Comparison of ENCODE assay signal across 1 cellular context in genomic region chr19:12864721-12865715, GRCh38.
TF ChIP-seq lines count a peak whose summit lies in the region.

No MANE protein-coding gene starts in this region.

TF ChIP-seq in HepG2, 621 proteins besides CTCF, POLR2A, EP300 and RAD21 (continued from another document and continues in another):
- TF ChIP-seq YEATS4 (CRISPR knock-in tag; IDR thresholded peaks at IDR 0.05; ENCODE audit: borderline replicate concordance): no peak
- peak; percentile 72 for TF ChIP-seq HNF4G (IDR thresholded peaks at IDR 0.05; ENCODE audit: borderline replicate concordance, low read depth, low read length)
- TF ChIP-seq HNF4G (CRISPR knock-in tag; IDR thresholded peaks at IDR 0.05; ENCODE audit: borderline replicate concordance, low read depth): no peak
- TF ChIP-seq, protein P1, sequence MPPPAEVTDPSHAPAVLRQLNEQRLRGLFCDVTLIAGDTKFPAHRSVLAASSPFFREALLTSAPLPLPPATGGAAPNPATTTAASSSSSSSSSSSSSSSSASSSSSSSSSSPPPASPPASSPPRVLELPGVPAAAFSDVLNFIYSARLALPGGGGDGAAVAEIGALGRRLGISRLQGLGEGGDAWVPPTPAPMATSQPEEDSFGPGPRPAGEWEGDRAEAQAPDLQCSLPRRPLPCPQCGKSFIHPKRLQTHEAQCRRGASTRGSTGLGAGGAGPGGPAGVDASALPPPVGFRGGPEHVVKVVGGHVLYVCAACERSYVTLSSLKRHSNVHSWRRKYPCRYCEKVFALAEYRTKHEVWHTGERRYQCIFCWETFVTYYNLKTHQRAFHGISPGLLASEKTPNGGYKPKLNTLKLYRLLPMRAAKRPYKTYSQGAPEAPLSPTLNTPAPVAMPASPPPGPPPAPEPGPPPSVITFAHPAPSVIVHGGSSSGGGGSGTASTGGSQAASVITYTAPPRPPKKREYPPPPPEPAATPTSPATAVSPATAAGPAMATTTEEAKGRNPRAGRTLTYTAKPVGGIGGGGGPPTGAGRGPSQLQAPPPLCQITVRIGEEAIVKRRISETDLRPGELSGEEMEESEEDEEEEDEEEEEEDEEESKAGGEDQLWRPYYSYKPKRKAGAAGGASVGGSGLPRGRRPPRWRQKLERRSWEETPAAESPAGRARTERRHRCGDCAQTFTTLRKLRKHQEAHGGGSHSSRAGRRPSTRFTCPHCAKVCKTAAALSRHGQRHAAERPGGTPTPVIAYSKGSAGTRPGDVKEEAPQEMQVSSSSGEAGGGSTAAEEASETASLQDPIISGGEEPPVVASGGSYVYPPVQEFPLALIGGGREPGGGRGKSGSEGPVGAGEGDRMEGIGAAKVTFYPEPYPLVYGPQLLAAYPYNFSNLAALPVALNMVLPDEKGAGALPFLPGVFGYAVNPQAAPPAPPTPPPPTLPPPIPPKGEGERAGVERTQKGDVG (CRISPR knock-in tag; IDR thresholded peaks at IDR 0.05; ENCODE audit: borderline replicate concordance): peak; percentile 78; the same call in 1 of the 2 replicates
- TF ChIP-seq ZBTB8A (CRISPR knock-in tag; IDR thresholded peaks at IDR 0.05; ENCODE audit: borderline replicate concordance, low read depth): no peak
- TF ChIP-seq RXRB (CRISPR knock-in tag; IDR thresholded peaks at IDR 0.05; ENCODE audit: borderline replicate concordance): peak; percentile 29; the same call in 1 of the 2 replicates
- 0 out of 2 replicates have a peak, but pooled peaks have one; percentile 19 for TF ChIP-seq ZNF343 (CRISPR knock-in tag; IDR thresholded peaks at IDR 0.05)
- TF ChIP-seq RFX3 (CRISPR knock-in tag; IDR thresholded peaks at IDR 0.05): no peak
- TF ChIP-seq, protein P2, sequence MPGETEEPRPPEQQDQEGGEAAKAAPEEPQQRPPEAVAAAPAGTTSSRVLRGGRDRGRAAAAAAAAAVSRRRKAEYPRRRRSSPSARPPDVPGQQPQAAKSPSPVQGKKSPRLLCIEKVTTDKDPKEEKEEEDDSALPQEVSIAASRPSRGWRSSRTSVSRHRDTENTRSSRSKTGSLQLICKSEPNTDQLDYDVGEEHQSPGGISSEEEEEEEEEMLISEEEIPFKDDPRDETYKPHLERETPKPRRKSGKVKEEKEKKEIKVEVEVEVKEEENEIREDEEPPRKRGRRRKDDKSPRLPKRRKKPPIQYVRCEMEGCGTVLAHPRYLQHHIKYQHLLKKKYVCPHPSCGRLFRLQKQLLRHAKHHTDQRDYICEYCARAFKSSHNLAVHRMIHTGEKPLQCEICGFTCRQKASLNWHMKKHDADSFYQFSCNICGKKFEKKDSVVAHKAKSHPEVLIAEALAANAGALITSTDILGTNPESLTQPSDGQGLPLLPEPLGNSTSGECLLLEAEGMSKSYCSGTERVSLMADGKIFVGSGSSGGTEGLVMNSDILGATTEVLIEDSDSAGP (CRISPR knock-in tag; IDR thresholded peaks at IDR 0.05; ENCODE audit: borderline replicate concordance): peak; percentile 54; the same call in 1 of the 2 replicates
- TF ChIP-seq GATAD1 (CRISPR knock-in tag; IDR thresholded peaks at IDR 0.05): peak; percentile 55; the same call in 1 of the 2 replicates
- TF ChIP-seq, protein P3, sequence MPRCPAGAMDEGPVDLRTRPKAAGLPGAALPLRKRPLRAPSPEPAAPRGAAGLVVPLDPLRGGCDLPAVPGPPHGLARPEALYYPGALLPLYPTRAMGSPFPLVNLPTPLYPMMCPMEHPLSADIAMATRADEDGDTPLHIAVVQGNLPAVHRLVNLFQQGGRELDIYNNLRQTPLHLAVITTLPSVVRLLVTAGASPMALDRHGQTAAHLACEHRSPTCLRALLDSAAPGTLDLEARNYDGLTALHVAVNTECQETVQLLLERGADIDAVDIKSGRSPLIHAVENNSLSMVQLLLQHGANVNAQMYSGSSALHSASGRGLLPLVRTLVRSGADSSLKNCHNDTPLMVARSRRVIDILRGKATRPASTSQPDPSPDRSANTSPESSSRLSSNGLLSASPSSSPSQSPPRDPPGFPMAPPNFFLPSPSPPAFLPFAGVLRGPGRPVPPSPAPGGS (CRISPR knock-in tag; IDR thresholded peaks at IDR 0.05): 0 out of 2 replicates have a peak, but pooled peaks have one; percentile 57
- peak; percentile 82 for TF ChIP-seq ZNF687 (CRISPR knock-in tag; IDR thresholded peaks at IDR 0.05)
- no peak for TF ChIP-seq ZNF660 (CRISPR knock-in tag; IDR thresholded peaks at IDR 0.05; ENCODE audit: borderline replicate concordance, low read depth)
- TF ChIP-seq HNRNPL (IDR thresholded peaks at IDR 0.05; ENCODE audit: low read depth, low read length): 0 out of 2 replicates have a peak, but pooled peaks have one; percentile 47
- TF ChIP-seq, protein P4, sequence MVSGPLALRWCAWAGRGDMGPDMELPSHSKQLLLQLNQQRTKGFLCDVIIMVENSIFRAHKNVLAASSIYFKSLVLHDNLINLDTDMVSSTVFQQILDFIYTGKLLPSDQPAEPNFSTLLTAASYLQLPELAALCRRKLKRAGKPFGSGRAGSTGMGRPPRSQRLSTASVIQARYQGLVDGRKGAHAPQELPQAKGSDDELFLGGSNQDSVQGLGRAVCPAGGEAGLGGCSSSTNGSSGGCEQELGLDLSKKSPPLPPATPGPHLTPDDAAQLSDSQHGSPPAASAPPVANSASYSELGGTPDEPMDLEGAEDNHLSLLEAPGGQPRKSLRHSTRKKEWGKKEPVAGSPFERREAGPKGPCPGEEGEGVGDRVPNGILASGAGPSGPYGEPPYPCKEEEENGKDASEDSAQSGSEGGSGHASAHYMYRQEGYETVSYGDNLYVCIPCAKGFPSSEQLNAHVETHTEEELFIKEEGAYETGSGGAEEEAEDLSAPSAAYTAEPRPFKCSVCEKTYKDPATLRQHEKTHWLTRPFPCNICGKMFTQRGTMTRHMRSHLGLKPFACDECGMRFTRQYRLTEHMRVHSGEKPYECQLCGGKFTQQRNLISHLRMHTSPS (CRISPR knock-in tag; IDR thresholded peaks at IDR 0.05; ENCODE audit: low read depth): peak; percentile 70; the same call in 1 of the 2 replicates
- TF ChIP-seq DPF2 (CRISPR knock-in tag; IDR thresholded peaks at IDR 0.05; ENCODE audit: borderline replicate concordance, low read depth): no peak
- TF ChIP-seq ZNF609 (CRISPR knock-in tag; IDR thresholded peaks at IDR 0.05; ENCODE audit: borderline replicate concordance): peak; percentile 41; the same call in 1 of the 2 replicates
- TF ChIP-seq MYPOP (CRISPR knock-in tag; IDR thresholded peaks at IDR 0.05): 0 out of 2 replicates have a peak, but pooled peaks have one; percentile 42
- TF ChIP-seq BRD4 (CRISPR knock-in tag; IDR thresholded peaks at IDR 0.05): 0 out of 2 replicates have a peak, but pooled peaks have one; percentile 32
- TF ChIP-seq ERF (CRISPR knock-in tag; IDR thresholded peaks at IDR 0.05): peak; percentile 81
- 0 out of 2 replicates have a peak, but pooled peaks have one; percentile 41 for TF ChIP-seq ZMYM2 (CRISPR knock-in tag; IDR thresholded peaks at IDR 0.05)
- TF ChIP-seq NCOR1 (IDR thresholded peaks at IDR 0.05; ENCODE audit: borderline replicate concordance, low read length): peak; percentile 26; the same call in 1 of the 2 replicates
- peak; percentile 72 for TF ChIP-seq ARID5B (CRISPR knock-in tag; IDR thresholded peaks at IDR 0.05)
- TF ChIP-seq ZIK1 (CRISPR knock-in tag; IDR thresholded peaks at IDR 0.05; ENCODE audit: borderline replicate concordance, low read depth): 0 out of 2 replicates have a peak, but pooled peaks have one; percentile 47
- TF ChIP-seq ZNF589 (CRISPR knock-in tag; conservative IDR thresholded peaks at IDR 0.05): 0 out of 2 replicates have a peak, but pooled peaks have one; percentile 64
- peak; percentile 82 for TF ChIP-seq ZBTB43 (CRISPR knock-in tag; conservative IDR thresholded peaks at IDR 0.05)
- no peak for TF ChIP-seq ZNF549 (CRISPR knock-in tag; IDR thresholded peaks at IDR 0.05)
- peak; percentile 25; the same call in 1 of the 2 replicates for TF ChIP-seq FOSL2 (CRISPR knock-in tag; IDR thresholded peaks at IDR 0.05)
